Comparison of ENCODE assay signal across 19 cellular contexts in genomic region chr2:65504201-65504600, GRCh38.
"Had no signal": no experiment of that assay in that cellular context is flagged by ENCODE, and none has a peak within 500 bp of the region (broad histone marks: within the 10 kb centered on the region; RNA-seq: fewer than 3 reads in every experiment).

No MANE protein-coding gene starts in this region.

- ATAC-seq: effector memory CD8-positive, alpha-beta T cell; left lung; mucosa of descending colon; natural killer cell treated with Interleukin-12 subunit alpha and Interleukin-12 subunit beta and Interleukin-15 and Interleukin-18, amount 100 ng/mL, for 72 hours; pancreas; right lobe of liver; stimulated activated naive B cell treated with anti-CD40 and anti-IgM and Interleukin-4, amounts not matched to agents 10 μg/mL and 1 μg/mL and 100 μg/mL, for 72 hours; upper lobe of right lung had no signal

- DNase-seq: dermis blood vessel endothelial cell; effector memory CD8-positive, alpha-beta T cell; erythroblast; esophagus squamous epithelium; foreskin melanocyte; immature natural killer cell; left lung; mucosa of descending colon; naive B cell; pancreas; right lobe of liver; small intestine; stimulated activated CD4-positive, alpha-beta T cell treated with anti-CD3 and anti-CD28 coated beads, Interleukin-15, amount 100 ng/mL, for 24 hours; stimulated activated CD4-positive, alpha-beta T cell treated with anti-CD3 and anti-CD28 coated beads, Interleukin-2, amount 100 ng/mL, for 48 hours; stimulated activated naive B cell treated with anti-CD40 and anti-IgM and Interleukin-4, amounts not matched to agents 10 μg/mL and 1 μg/mL and 100 μg/mL, for 72 hours; transverse colon; upper lobe of right lung; uterus had no signal
